Comparison of ENCODE assay signal across 26 cellular contexts in genomic region chr10:118853916-118854315, GRCh38.
"Had no signal": no experiment of that assay in that cellular context is flagged by ENCODE, and none has a peak within 500 bp of the region (broad histone marks: within the 10 kb centered on the region; RNA-seq: fewer than 3 reads in every experiment).

No MANE protein-coding gene starts in this region.

- H3K27me3 ChIP-seq: left lung, neural progenitor cell, ovary, right atrium auricular region, stomach, testis, thyroid gland, transverse colon, upper lobe of left lung, vagina had no signal

- H3K4me1 ChIP-seq: left lung, neural progenitor cell, right atrium auricular region, stomach, testis, thyroid gland, transverse colon, upper lobe of left lung, vagina had no signal

- DNase-seq: hypothalamus; kidney glomerular epithelial cell; left cardiac atrium; left lung; mesendoderm; naive B cell; natural killer cell; nephron progenitor cell; ovary; stimulated activated CD4-positive, alpha-beta T cell treated with anti-CD3 and anti-CD28 coated beads, Interleukin-12 subunit alpha, Interleukin-12 subunit beta, amount 100 ng/mL, for 4 hours; stimulated activated CD4-positive, alpha-beta T cell treated with anti-CD3 and anti-CD28 coated beads, Interleukin-15, amount 100 ng/mL, for 24 hours; stimulated activated CD4-positive, alpha-beta T cell treated with anti-CD3 and anti-CD28 coated beads, Interleukin-2, amount 100 ng/mL, for 24 hours; stimulated activated CD4-positive, alpha-beta T cell treated with anti-CD3 and anti-CD28 coated beads, Interleukin-4, amount 100 ng/mL, for 1 hour; stimulated activated naive B cell treated with anti-CD40 and anti-IgM and Interleukin-4, amounts not matched to agents 10 μg/mL and 1 μg/mL and 100 μg/mL, for 72 hours; stimulated activated naive CD8-positive, alpha-beta T cell treated with anti-CD3 and anti-CD28 coated beads, Interleukin-15, Interleukin-2, amounts not matched to agents 100 U/mL and 50 U/mL, for 24 hours; stomach; testis; thyroid gland; transverse colon; upper lobe of left lung had no signal

- H3K36me3 ChIP-seq: left lung, neural progenitor cell, ovary, right atrium auricular region, stomach, thyroid gland, transverse colon, upper lobe of left lung, vagina had no signal

- H3K27ac ChIP-seq: left lung, neural progenitor cell, ovary, right atrium auricular region, skin epidermis, stomach, testis, thyroid gland, transverse colon, upper lobe of left lung, vagina had no signal

- ATAC-seq: left cardiac atrium; left lung; natural killer cell; sciatic nerve; stimulated activated naive B cell treated with anti-CD40 and anti-IgM and Interleukin-4, amounts not matched to agents 10 μg/mL and 1 μg/mL and 100 μg/mL, for 72 hours; stimulated activated naive CD8-positive, alpha-beta T cell treated with anti-CD3 and anti-CD28 coated beads, Interleukin-15, Interleukin-2, amounts not matched to agents 100 U/mL and 50 U/mL, for 24 hours had no signal

- H3K9me3 ChIP-seq: left lung, ovary, right atrium auricular region, stomach, testis, thyroid gland, transverse colon, upper lobe of left lung, vagina had no signal

- H3K4me3 ChIP-seq: left lung, lung, neural progenitor cell, ovary, right atrium auricular region, skin epidermis, stomach, testis, thyroid gland, transverse colon, upper lobe of left lung, vagina had no signal
